In genomic region chr6:89146748-89147715, GRCh38 we compare ENCODE assay signal across 8 cellular contexts. TPM values are rescaled to one million over a fixed set of nuclear protein-coding genes. Genes with fewer than 3 reads are reported as not detected.
A peak's percentile ranks its signal among the peaks of the same experiment; 100 is the strongest.
DNase-seq lines count a peak whose midpoint lies in the region; ATAC-seq and TF ChIP-seq lines count a peak whose summit lies in the region.

No MANE protein-coding gene starts in this region.

- H3K4me3 Mint-ChIP-seq in activated T-helper 17 cell treated with anti-CD3 and anti-CD28 coated beads, Interleukin-2, amount 50 U/mL, for 72 hours, result peak overlapping the region; percentile 81

- no peaks in the 10 kb centered on the region for H3K9me3 ChIP-seq in KOPT-K1 (ENCODE audit: insufficient read depth, low read length, poor library complexity, severe bottlenecking)
- no peaks in the 10 kb centered on the region for H3K9me3 ChIP-seq in right atrium auricular region

- H3K27me3 Mint-ChIP-seq in activated T-helper 17 cell treated with anti-CD3 and anti-CD28 coated beads, Interleukin-2, amount 50 U/mL, for 72 hours, result no peaks in the 10 kb centered on the region

- H3K4me3 ChIP-seq in right atrium auricular region, result peak overlapping the region; percentile 77

- peaks cover 15% of the 10 kb centered on the region for H3K4me1 Mint-ChIP-seq in activated T-helper 17 cell treated with anti-CD3 and anti-CD28 coated beads, Interleukin-2, amount 50 U/mL, for 72 hours

- peak overlapping the region; percentile 47 for H3K27ac Mint-ChIP-seq in activated T-helper 17 cell treated with anti-CD3 and anti-CD28 coated beads, Interleukin-2, amount 50 U/mL, for 72 hours

- H3K36me3 ChIP-seq in KOPT-K1 (ENCODE audit: insufficient read depth, low read length) (peaks cover 35% of the 10 kb centered on the region), right atrium auricular region (no peaks in the 10 kb centered on the region)

- no peaks in the 10 kb centered on the region for H3K9me3 Mint-ChIP-seq in activated T-helper 17 cell treated with anti-CD3 and anti-CD28 coated beads, Interleukin-2, amount 50 U/mL, for 72 hours

- DNase-seq in NCI-H1417 (lab: John Stamatoyannopoulos, UW) (peak in 2 of 3 experiments; percentile 12 to 80), NCI-H1417 treated with DMSO at 0.1 percent for 48 hours (lab: John Stamatoyannopoulos, UW) (no peak), right atrium auricular region (ENCODE audit: low spot score) (no peak), renal cortical epithelial cell (ENCODE audit: low read depth) (peak; percentile 80)

- H3K36me3 Mint-ChIP-seq in activated T-helper 17 cell treated with anti-CD3 and anti-CD28 coated beads, Interleukin-2, amount 50 U/mL, for 72 hours (ENCODE audit: low read depth), result peaks cover 40% of the 10 kb centered on the region

- H3K27ac ChIP-seq in KOPT-K1 (ENCODE audit: low read depth, low read length, poor library complexity, severe bottlenecking), result peak overlapping the region; percentile 71
- peak overlapping the region; percentile 85 to 92 for H3K27ac ChIP-seq in right atrium auricular region

- H3K27me3 ChIP-seq in right atrium auricular region, result no peaks in the 10 kb centered on the region

- TF ChIP-seq CTCF in right atrium auricular region (IDR thresholded peaks at IDR 0.05), result no peak

- ATAC-seq in activated T-helper 17 cell treated with anti-CD3 and anti-CD28 coated beads, Interleukin-2, amount 50 U/mL, for 72 hours (replicated peaks), result no peak
- ATAC-seq in GM18861 (IDR thresholded peaks at IDR 0.05; ENCODE audit: unreplicated experiment) (no peak), HG03521 (IDR thresholded peaks at IDR 0.05; ENCODE audit: unreplicated experiment) (no peak)

- peaks cover 0 to 11% of the 10 kb centered on the region in 2 donors for H3K4me1 ChIP-seq in right atrium auricular region

RNA-seq across cellular contexts. Expression of gene PM20D2, which starts 1.2 kb away (rescaled TPM):
- total RNA-seq in activated T-helper 17 cell treated with anti-CD3 and anti-CD28 coated beads, Interleukin-2, amount 50 U/mL, for 72 hours, result 1 to 10 TPM; 7.9 to 9.2 TPM
- total RNA-seq in right atrium auricular region (10 to 100 TPM; 13.3 to 15.5 TPM), renal cortical epithelial cell (21.5 and 28.7 TPM in 2 replicates)

RNA-seq across cellular contexts. Expression of gene SRSF12, which starts 29.2 kb away (rescaled TPM):
- total RNA-seq in activated T-helper 17 cell treated with anti-CD3 and anti-CD28 coated beads, Interleukin-2, amount 50 U/mL, for 72 hours, result 1 to 10 TPM in 1 of 2 donors, not detected in 1; 1.1 TPM
- total RNA-seq in right atrium auricular region (under 1 TPM in 1 of 2 donors, not detected in 1; 0.75 TPM), renal cortical epithelial cell (4.0 and 5.7 TPM in 2 replicates)

Comparison
In these comparisons a context has a peak if more than half of its experiments do, and no peak if none do; other contexts are left out.
1. DNase-seq: peak in NCI-H1417 (2 of 3) and renal cortical epithelial cell (single experiment); none in NCI-H1417 treated with DMSO at 0.1 percent for 48 hours (single experiment) and right atrium auricular region (single experiment).